In genomic region chr12:28247806-28248205, GRCh38 we compare ENCODE assay signal across 17 cellular contexts.
"Had no signal": no experiment of that assay in that cellular context is flagged by ENCODE, and none has a peak within 500 bp of the region (broad histone marks: within the 10 kb centered on the region; RNA-seq: fewer than 3 reads in every experiment).

No MANE protein-coding gene starts in this region.

- ATAC-seq: mucosa of descending colon had no signal

- H3K4me3 ChIP-seq: mucosa of descending colon, prostate gland, right atrium auricular region, testis, upper lobe of left lung had no signal

- H3K27ac Mint-ChIP-seq: activated naive CD8-positive, alpha-beta T cell treated with anti-CD3 and anti-CD28 coated beads for 36 hours; nephron had no signal

- H3K27ac ChIP-seq: epithelial cell of prostate, prostate gland, right atrium auricular region, testis, upper lobe of left lung, WERI-Rb-1 had no signal

- H3K36me3 ChIP-seq: prostate gland, right atrium auricular region, upper lobe of left lung, WERI-Rb-1 had no signal

- H3K4me1 Mint-ChIP-seq: nephron had no signal

- H3K9me3 Mint-ChIP-seq: nephron had no signal

- H3K4me3 Mint-ChIP-seq: activated naive CD8-positive, alpha-beta T cell treated with anti-CD3 and anti-CD28 coated beads for 36 hours; nephron had no signal

- H3K27me3 ChIP-seq: right atrium auricular region, testis, upper lobe of left lung had no signal

- H3K4me1 ChIP-seq: prostate gland, testis had no signal

- DNase-seq: activated CD4-positive, alpha-beta T cell treated with anti-CD3 and anti-CD28 coated beads, Interleukin-2, amount 50 U/mL, for 4 hours; activated gamma-delta T cell treated with Interleukin-2 at 50 U/mL for 16 hours; activated naive CD8-positive, alpha-beta T cell treated with anti-CD3 and anti-CD28 coated beads for 36 hours; activated T-cell treated with anti-CD3 and anti-CD28 coated beads, Interleukin-2, amount 50 U/mL, for 72 hours; amniotic stem cell; dermis blood vessel endothelial cell; foreskin fibroblast; mesenchymal stem cell; mucosa of descending colon; T-helper 2 cell; testis; WERI-Rb-1 had no signal

- H3K27me3 Mint-ChIP-seq: activated naive CD8-positive, alpha-beta T cell treated with anti-CD3 and anti-CD28 coated beads for 36 hours had no signal

- H3K9me3 ChIP-seq: mucosa of descending colon, prostate gland, right atrium auricular region, testis, upper lobe of left lung had no signal
